ENCODE assay signal across 1 cellular context in genomic region chr17:17590883-17591407, GRCh38.
TF ChIP-seq lines count a peak whose summit lies in the region.

No MANE protein-coding gene starts in this region.

TF ChIP-seq in IMR-90, 13 proteins besides CTCF, POLR2A, EP300 and RAD21 (continued from another document):
- no peak for TF ChIP-seq USF2 (IDR thresholded peaks at IDR 0.05; ENCODE audit: low read depth, low read length)
